2 cellular contexts compared by ENCODE assay signal in the genomic region with DNA sequence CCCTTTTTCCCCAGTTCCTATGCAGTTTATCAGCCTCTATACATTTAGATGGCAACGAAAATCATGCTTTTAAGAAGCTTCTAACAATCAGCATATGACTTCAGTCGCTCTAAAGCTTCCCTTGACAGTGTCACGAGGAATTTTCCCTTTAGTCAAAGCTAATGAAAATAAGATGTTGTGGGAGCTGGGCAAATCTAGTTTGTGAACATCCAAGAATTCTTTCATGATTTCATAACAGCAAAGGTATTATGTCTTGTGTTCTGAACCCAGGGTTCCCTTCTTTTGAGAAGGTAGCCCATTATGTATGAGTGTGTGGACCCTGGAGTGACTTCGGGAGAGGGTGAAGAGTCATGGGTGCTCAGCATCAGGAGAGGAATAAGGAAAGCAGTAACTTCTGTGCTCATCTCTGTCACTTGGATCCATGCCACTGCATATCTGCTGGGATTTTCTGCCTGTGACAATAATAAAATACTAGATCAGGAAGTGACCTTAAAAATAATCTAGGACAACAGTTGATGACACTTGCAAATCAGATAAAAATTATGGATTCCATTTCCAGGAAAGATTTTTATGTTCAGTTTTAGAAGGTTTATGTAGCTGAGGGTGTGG.
TF ChIP-seq lines count a peak whose summit lies in the region.

No MANE protein-coding gene starts in this region.

TF ChIP-seq in HepG2, 621 proteins besides CTCF, POLR2A, EP300 and RAD21:
- TF ChIP-seq ESRRA (CRISPR knock-in tag; IDR thresholded peaks at IDR 0.05; ENCODE audit: low read depth) (no peak), ZNF20 (CRISPR knock-in tag; IDR thresholded peaks at IDR 0.05) (no peak), ZNF44 (CRISPR knock-in tag; IDR thresholded peaks at IDR 0.05) (no peak), ZSCAN12 (CRISPR knock-in tag; IDR thresholded peaks at IDR 0.05) (no peak), CCDC6 (CRISPR knock-in tag; IDR thresholded peaks at IDR 0.05) (no peak), FLYWCH1 (CRISPR knock-in tag; IDR thresholded peaks at IDR 0.05) (no peak), HNRNPK (IDR thresholded peaks at IDR 0.05; ENCODE audit: low read depth, low read length, poor library complexity, severe bottlenecking) (no peak), NFE2L1 (CRISPR knock-in tag; IDR thresholded peaks at IDR 0.05; ENCODE audit: borderline replicate concordance) (no peak), ZMYM2 (CRISPR knock-in tag; IDR thresholded peaks at IDR 0.05) (no peak), PTBP1 (IDR thresholded peaks at IDR 0.05; ENCODE audit: low read depth, low read length, poor library complexity, severe bottlenecking) (no peak), ZNF232 (CRISPR knock-in tag; IDR thresholded peaks at IDR 0.05; ENCODE audit: borderline replicate concordance) (no peak), IRX3 (CRISPR knock-in tag; IDR thresholded peaks at IDR 0.05; ENCODE audit: borderline replicate concordance, low read depth) (no peak), ZNF101 (CRISPR knock-in tag; IDR thresholded peaks at IDR 0.05; ENCODE audit: borderline replicate concordance, low read depth) (no peak), PLRG1 (conservative IDR thresholded peaks at IDR 0.05) (no peak), SMARCE1 (IDR thresholded peaks at IDR 0.05; ENCODE audit: borderline replicate concordance) (no peak)
- TF ChIP-seq, protein P1, sequence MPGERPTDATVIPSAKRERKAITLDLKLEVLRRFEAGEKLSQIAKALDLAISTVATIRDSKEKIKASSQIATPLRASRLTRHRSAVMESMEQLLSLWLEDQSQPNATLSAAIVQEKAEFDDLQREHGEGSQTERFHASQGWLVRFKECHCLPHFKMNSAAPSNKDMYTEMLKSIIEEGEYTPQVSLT (CRISPR knock-in tag; IDR thresholded peaks at IDR 0.05; ENCODE audit: borderline replicate concordance, low read depth), result no peak
- TF ChIP-seq, protein P2, sequence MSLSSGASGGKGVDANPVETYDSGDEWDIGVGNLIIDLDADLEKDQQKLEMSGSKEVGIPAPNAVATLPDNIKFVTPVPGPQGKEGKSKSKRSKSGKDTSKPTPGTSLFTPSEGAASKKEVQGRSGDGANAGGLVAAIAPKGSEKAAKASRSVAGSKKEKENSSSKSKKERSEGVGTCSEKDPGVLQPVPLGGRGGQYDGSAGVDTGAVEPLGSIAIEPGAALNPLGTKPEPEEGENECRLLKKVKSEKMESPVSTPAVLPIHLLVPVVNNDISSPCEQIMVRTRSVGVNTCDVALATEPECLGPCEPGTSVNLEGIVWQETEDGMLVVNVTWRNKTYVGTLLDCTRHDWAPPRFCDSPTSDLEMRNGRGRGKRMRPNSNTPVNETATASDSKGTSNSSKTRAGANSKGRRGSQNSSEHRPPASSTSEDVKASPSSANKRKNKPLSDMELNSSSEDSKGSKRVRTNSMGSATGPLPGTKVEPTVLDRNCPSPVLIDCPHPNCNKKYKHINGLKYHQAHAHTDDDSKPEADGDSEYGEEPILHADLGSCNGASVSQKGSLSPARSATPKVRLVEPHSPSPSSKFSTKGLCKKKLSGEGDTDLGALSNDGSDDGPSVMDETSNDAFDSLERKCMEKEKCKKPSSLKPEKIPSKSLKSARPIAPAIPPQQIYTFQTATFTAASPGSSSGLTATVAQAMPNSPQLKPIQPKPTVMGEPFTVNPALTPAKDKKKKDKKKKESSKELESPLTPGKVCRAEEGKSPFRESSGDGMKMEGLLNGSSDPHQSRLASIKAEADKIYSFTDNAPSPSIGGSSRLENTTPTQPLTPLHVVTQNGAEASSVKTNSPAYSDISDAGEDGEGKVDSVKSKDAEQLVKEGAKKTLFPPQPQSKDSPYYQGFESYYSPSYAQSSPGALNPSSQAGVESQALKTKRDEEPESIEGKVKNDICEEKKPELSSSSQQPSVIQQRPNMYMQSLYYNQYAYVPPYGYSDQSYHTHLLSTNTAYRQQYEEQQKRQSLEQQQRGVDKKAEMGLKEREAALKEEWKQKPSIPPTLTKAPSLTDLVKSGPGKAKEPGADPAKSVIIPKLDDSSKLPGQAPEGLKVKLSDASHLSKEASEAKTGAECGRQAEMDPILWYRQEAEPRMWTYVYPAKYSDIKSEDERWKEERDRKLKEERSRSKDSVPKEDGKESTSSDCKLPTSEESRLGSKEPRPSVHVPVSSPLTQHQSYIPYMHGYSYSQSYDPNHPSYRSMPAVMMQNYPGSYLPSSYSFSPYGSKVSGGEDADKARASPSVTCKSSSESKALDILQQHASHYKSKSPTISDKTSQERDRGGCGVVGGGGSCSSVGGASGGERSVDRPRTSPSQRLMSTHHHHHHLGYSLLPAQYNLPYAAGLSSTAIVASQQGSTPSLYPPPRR (CRISPR knock-in tag; IDR thresholded peaks at IDR 0.05; ENCODE audit: borderline replicate concordance), result no peak
- TF ChIP-seq, protein P3, sequence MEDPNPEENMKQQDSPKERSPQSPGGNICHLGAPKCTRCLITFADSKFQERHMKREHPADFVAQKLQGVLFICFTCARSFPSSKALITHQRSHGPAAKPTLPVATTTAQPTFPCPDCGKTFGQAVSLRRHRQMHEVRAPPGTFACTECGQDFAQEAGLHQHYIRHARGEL (CRISPR knock-in tag; IDR thresholded peaks at IDR 0.05), result no peak

TF ChIP-seq in SK-N-SH treated with all-trans-retinoic acid at 6 μM for 48 hours, 23 proteins besides CTCF, POLR2A, EP300 and RAD21:
- TF ChIP-seq, protein P4, sequence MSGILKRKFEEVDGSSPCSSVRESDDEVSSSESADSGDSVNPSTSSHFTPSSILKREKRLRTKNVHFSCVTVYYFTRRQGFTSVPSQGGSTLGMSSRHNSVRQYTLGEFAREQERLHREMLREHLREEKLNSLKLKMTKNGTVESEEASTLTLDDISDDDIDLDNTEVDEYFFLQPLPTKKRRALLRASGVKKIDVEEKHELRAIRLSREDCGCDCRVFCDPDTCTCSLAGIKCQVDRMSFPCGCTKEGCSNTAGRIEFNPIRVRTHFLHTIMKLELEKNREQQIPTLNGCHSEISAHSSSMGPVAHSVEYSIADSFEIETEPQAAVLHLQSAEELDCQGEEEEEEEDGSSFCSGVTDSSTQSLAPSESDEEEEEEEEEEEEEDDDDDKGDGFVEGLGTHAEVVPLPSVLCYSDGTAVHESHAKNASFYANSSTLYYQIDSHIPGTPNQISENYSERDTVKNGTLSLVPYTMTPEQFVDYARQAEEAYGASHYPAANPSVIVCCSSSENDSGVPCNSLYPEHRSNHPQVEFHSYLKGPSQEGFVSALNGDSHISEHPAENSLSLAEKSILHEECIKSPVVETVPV (CRISPR knock-in tag; IDR thresholded peaks at IDR 0.05), result no peak
- TF ChIP-seq GLIS3 (CRISPR knock-in tag; IDR thresholded peaks at IDR 0.05), result no peak
- TF ChIP-seq BACH2 (CRISPR knock-in tag; IDR thresholded peaks at IDR 0.05; ENCODE audit: borderline replicate concordance), result no peak
- no peak for TF ChIP-seq RARB (CRISPR knock-in tag; IDR thresholded peaks at IDR 0.05)
- no peak for TF ChIP-seq ZNF8 (CRISPR knock-in tag; IDR thresholded peaks at IDR 0.05)
- TF ChIP-seq, protein P5, sequence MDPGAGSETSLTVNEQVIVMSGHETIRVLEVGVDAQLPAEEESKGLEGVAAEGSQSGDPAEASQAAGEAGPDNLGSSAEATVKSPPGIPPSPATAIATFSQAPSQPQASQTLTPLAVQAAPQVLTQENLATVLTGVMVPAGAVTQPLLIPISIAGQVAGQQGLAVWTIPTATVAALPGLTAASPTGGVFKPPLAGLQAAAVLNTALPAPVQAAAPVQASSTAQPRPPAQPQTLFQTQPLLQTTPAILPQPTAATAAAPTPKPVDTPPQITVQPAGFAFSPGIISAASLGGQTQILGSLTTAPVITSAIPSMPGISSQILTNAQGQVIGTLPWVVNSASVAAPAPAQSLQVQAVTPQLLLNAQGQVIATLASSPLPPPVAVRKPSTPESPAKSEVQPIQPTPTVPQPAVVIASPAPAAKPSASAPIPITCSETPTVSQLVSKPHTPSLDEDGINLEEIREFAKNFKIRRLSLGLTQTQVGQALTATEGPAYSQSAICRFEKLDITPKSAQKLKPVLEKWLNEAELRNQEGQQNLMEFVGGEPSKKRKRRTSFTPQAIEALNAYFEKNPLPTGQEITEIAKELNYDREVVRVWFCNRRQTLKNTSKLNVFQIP (CRISPR knock-in tag; IDR thresholded peaks at IDR 0.05; ENCODE audit: borderline replicate concordance, low read depth), result no peak
- TF ChIP-seq OSR1 (CRISPR knock-in tag; IDR thresholded peaks at IDR 0.05), result no peak
- no peak for TF ChIP-seq TOX (CRISPR knock-in tag; IDR thresholded peaks at IDR 0.05; ENCODE audit: borderline replicate concordance)
